In genomic region chr3:53162672-53163458, GRCh38 we compare ENCODE assay signal across 1 cellular context.
TF ChIP-seq lines count a peak whose summit lies in the region.

No MANE protein-coding gene starts in this region.

TF ChIP-seq in WTC11, 78 proteins besides CTCF, POLR2A, EP300 and RAD21 (continued from another document):
- TF ChIP-seq MAX (CRISPR knock-in tag; IDR thresholded peaks at IDR 0.05) (no peak), CREM (CRISPR knock-in tag; IDR thresholded peaks at IDR 0.05) (no peak)
